In genomic region chr3:27521179-27521871, GRCh38 we compare ENCODE assay signal across 1 cellular context.
TF ChIP-seq lines count a peak whose summit lies in the region.

No MANE protein-coding gene starts in this region.

TF ChIP-seq in IMR-90, 13 proteins besides CTCF, POLR2A, EP300 and RAD21 (continued from another document):
- no peak for TF ChIP-seq RCOR1 (IDR thresholded peaks at IDR 0.05; ENCODE audit: insufficient replicate concordance, low read length)
